ENCODE assay signal across 9 cellular contexts in genomic region chr16:11916524-11917285, GRCh38. TPM values are rescaled to one million over a fixed set of nuclear protein-coding genes. Genes with fewer than 3 reads are reported as not detected.
DNase-seq lines count a peak whose midpoint lies in the region; ATAC-seq and TF ChIP-seq lines count a peak whose summit lies in the region.
"Had no signal": no experiment of that assay in that cellular context is flagged by ENCODE, and none has a peak within 500 bp of the region (broad histone marks: within the 10 kb centered on the region; RNA-seq: fewer than 3 reads in every experiment).

No MANE protein-coding gene starts in this region.

- H3K4me3 ChIP-seq in PC-3 (ENCODE audit: low read length) (peak overlapping the region; percentile 70), duodenal mucosa (ENCODE audit: low read depth in 1 of 2, low read length in 2 of 2) (peak overlapping the region; percentile 73 to 87)
- H3K4me3 ChIP-seq in naive thymus-derived CD4-positive, alpha-beta T cell (ENCODE audit: low read length) = peak overlapping the region; percentile 67

- no peak for ATAC-seq in activated CD8-positive, alpha-beta memory T cell treated with anti-CD3 and anti-CD28 coated beads, Interleukin-2, amount 10 ng/mL, durations not matched to agents 7 days and 5 days
- peak; percentile 66 for ATAC-seq in PC-3
- no peak for ATAC-seq in naive thymus-derived CD4-positive, alpha-beta T cell

- no peaks in the 10 kb centered on the region for H3K9me2 ChIP-seq in PC-3 (replicated peaks; ENCODE audit: low read length)

- H3K4me2 ChIP-seq in PC-3 (ENCODE audit: low read length) = peak overlapping the region; percentile 89

- TF ChIP-seq CTCF in PC-3 (conservative IDR thresholded peaks at IDR 0.05; ENCODE audit: low read depth, low read length) = no peak

- H3K9me3 Mint-ChIP-seq in activated CD8-positive, alpha-beta memory T cell treated with anti-CD3 and anti-CD28 coated beads, Interleukin-2, amount 10 ng/mL, durations not matched to agents 7 days and 5 days (ENCODE audit: low read depth) = no peaks in the 10 kb centered on the region
- peaks cover 0 to 8% (median 0%) of the 10 kb centered on the region in 11 donors for H3K9me3 Mint-ChIP-seq in naive thymus-derived CD4-positive, alpha-beta T cell

- H4K20me1 ChIP-seq in PC-3 (ENCODE audit: low read length) = peaks cover 26% of the 10 kb centered on the region

- H3K36me3 Mint-ChIP-seq in activated CD8-positive, alpha-beta memory T cell treated with anti-CD3 and anti-CD28 coated beads, Interleukin-2, amount 10 ng/mL, durations not matched to agents 7 days and 5 days = peaks cover 15% of the 10 kb centered on the region
- peaks cover 0 to 9% (median 0%) of the 10 kb centered on the region in 5 donors for H3K36me3 Mint-ChIP-seq in naive thymus-derived CD4-positive, alpha-beta T cell

- H3K9ac ChIP-seq in PC-3 (ENCODE audit: low read length) (peak overlapping the region; percentile 89), duodenal mucosa (ENCODE audit: low read depth in 1 of 2, low read length in 2 of 2) (peak overlapping the region; percentile 70 to 93)

- no peaks in the 10 kb centered on the region for H3K9me3 ChIP-seq in PC-3 (ENCODE audit: low read length)
- H3K9me3 ChIP-seq in duodenal mucosa (ENCODE audit: control insufficient read depth in 1 of 2, low read length in 2 of 2) = no peaks in the 10 kb centered on the region
- H3K9me3 ChIP-seq in naive thymus-derived CD4-positive, alpha-beta T cell (ENCODE audit: control insufficient read depth in 2 of 3, low read length in 3 of 3) = no peaks in the 10 kb centered on the region

- peaks cover 23% of the 10 kb centered on the region for H3K4me1 ChIP-seq in PC-3 (ENCODE audit: insufficient read depth, low read length)
- peaks cover 18 to 24% of the 10 kb centered on the region in 2 donors for H3K4me1 ChIP-seq in duodenal mucosa (ENCODE audit: control insufficient read depth in 1 of 2, insufficient read depth in 2 of 2, low read length in 2 of 2)
- peaks cover 10 to 22% of the 10 kb centered on the region in 2 donors for H3K4me1 ChIP-seq in naive thymus-derived CD4-positive, alpha-beta T cell (ENCODE audit: control insufficient read depth in 2 of 2, insufficient read depth in 2 of 2, low read length in 2 of 2)

- H3K79me2 ChIP-seq in PC-3 (ENCODE audit: low read length) = peaks cover 40% of the 10 kb centered on the region

- CTCF ChIA-PET in activated CD8-positive, alpha-beta memory T cell treated with anti-CD3 and anti-CD28 coated beads, Interleukin-2, amount 10 ng/mL, durations not matched to agents 7 days and 5 days (lab: Charles Lee) = interaction anchor here (1.6 kb wide), 1 partner anchor 119 kb away, joined by 8 read pairs; the partner anchor contains the start of gene ZC3H7A
- CTCF ChIA-PET in PC-3 (lab: Charles Lee) = interaction anchor here (0.6 to 1.2 kb wide), 3 partner anchors 60 to 151 kb away, joined by 3 to 5 read pairs (median 3); partner anchors contain the start of genes SNX29 and ZC3H7A
- CTCF ChIA-PET in naive thymus-derived CD4-positive, alpha-beta T cell (lab: Charles Lee) = interaction anchor here (0.6 kb wide), 1 partner anchor 27 kb away, joined by 3 read pairs; no protein-coding TSS in a partner anchor

- H3K27me3 ChIP-seq in PC-3 (ENCODE audit: low read length) (no peaks in the 10 kb centered on the region), duodenal mucosa (ENCODE audit: control insufficient read depth in 1 of 2, insufficient read depth in 2 of 2, low read length in 2 of 2) (no peaks in the 10 kb centered on the region)
- H3K27me3 ChIP-seq in naive thymus-derived CD4-positive, alpha-beta T cell (ENCODE audit: control insufficient read depth in 2 of 2, insufficient read depth in 2 of 2, low read length in 2 of 2) = no peaks in the 10 kb centered on the region

- POLR2A ChIA-PET in PC-3 (lab: Charles Lee; ENCODE audit: unreplicated experiment) = no interaction called here
- POLR2A ChIA-PET in naive thymus-derived CD4-positive, alpha-beta T cell (lab: Charles Lee) = interaction anchor here (0.7 to 3.4 kb wide), 10 partner anchors 60 to 562 kb away, joined by 3 to 10 read pairs (median 4); partner anchors contain the start of genes RSL1D1, SNX29 and ZC3H7A

- no peak for DNase-seq in activated CD8-positive, alpha-beta memory T cell treated with anti-CD3 and anti-CD28 coated beads, Interleukin-2, amount 10 ng/mL, durations not matched to agents 7 days and 5 days
- DNase-seq in activated CD8-positive, alpha-beta memory T cell treated with anti-CD3 and anti-CD28 coated beads, Interleukin-2, amount 50 U/mL, for 4 hours = no peak
- DNase-seq in PC-3 = peak; percentile 92
- no peak for DNase-seq in naive thymus-derived CD4-positive, alpha-beta T cell
- no peak for DNase-seq in NCI-H1105 treated with DMSO at 0.1 percent for 48 hours (lab: John Stamatoyannopoulos, UW)
- DNase-seq in MV-4-11 (lab: John Stamatoyannopoulos, UW) = no peak
- no peak for DNase-seq in cortex of kidney (lab: John Stamatoyannopoulos, UW)

- peak overlapping the region; percentile 85 for H3K4me3 Mint-ChIP-seq in activated CD8-positive, alpha-beta memory T cell treated with anti-CD3 and anti-CD28 coated beads, Interleukin-2, amount 10 ng/mL, durations not matched to agents 7 days and 5 days
- peak overlapping the region; percentile 82 to 96 (median 90) for H3K4me3 Mint-ChIP-seq in naive thymus-derived CD4-positive, alpha-beta T cell

- peaks cover 10% of the 10 kb centered on the region for H3K27me3 Mint-ChIP-seq in activated CD8-positive, alpha-beta memory T cell treated with anti-CD3 and anti-CD28 coated beads, Interleukin-2, amount 10 ng/mL, durations not matched to agents 7 days and 5 days
- H3K27me3 Mint-ChIP-seq in naive thymus-derived CD4-positive, alpha-beta T cell = peaks cover 0 to 10% (median 0%) of the 10 kb centered on the region in 5 donors

- H3K36me3 ChIP-seq in PC-3 (ENCODE audit: low read depth, low read length) = no peaks in the 10 kb centered on the region
- no peaks in the 10 kb centered on the region for H3K36me3 ChIP-seq in duodenal mucosa (ENCODE audit: control insufficient read depth in 1 of 2, insufficient read depth in 2 of 2, low read length in 2 of 2)
- H3K36me3 ChIP-seq in naive thymus-derived CD4-positive, alpha-beta T cell (ENCODE audit: control insufficient read depth in 2 of 3, insufficient read depth in 3 of 3, low read length in 3 of 3) = peaks cover 0 to 3% (median 0%) of the 10 kb centered on the region in 3 experiments

- intact Hi-C loops in PC-3 (cut with micrococcal nuclease) = loop anchor here (1.0 to 10.0 kb wide), 2 partner anchors 60 to 62 kb away; partner anchors contain the start of genes RSL1D1 and SNX29
- intact Hi-C loops in naive thymus-derived CD4-positive, alpha-beta T cell (cut with micrococcal nuclease) = loop anchor here (1.0 to 10.0 kb wide), 13 partner anchors 60 to 1174 kb away; partner anchors contain the start of genes CLEC16A (in 2 of the 2), NUBP1 (in 2 of the 2), RSL1D1 (in 2 of the 2) and SNX29 (in 2 of the 2)

- TSS peak; percentile 79 for BruUV-seq in PC-3 (replicated peaks; lab: Mats Ljungman, UMichigan)

- H3K4me1 Mint-ChIP-seq in activated CD8-positive, alpha-beta memory T cell treated with anti-CD3 and anti-CD28 coated beads, Interleukin-2, amount 10 ng/mL, durations not matched to agents 7 days and 5 days = peaks cover 28% of the 10 kb centered on the region
- H3K4me1 Mint-ChIP-seq in naive thymus-derived CD4-positive, alpha-beta T cell = peaks cover 23 to 34% (median 32%) of the 10 kb centered on the region in 7 donors

- peaks cover 3% of the 10 kb centered on the region for H3F3A ChIP-seq in PC-3 (ENCODE audit: low read length, unreplicated experiment)

- H3K27ac ChIP-seq in PC-3 (ENCODE audit: low read length) (peak overlapping the region; percentile 97), duodenal mucosa (ENCODE audit: low read depth, low read length) (peak overlapping the region; percentile 53)
- peak overlapping the region; percentile 63 for H3K27ac ChIP-seq in naive thymus-derived CD4-positive, alpha-beta T cell (ENCODE audit: low read depth, low read length)

- peak overlapping the region; percentile 92 for H3K27ac Mint-ChIP-seq in activated CD8-positive, alpha-beta memory T cell treated with anti-CD3 and anti-CD28 coated beads, Interleukin-2, amount 10 ng/mL, durations not matched to agents 7 days and 5 days
- H3K27ac Mint-ChIP-seq in naive thymus-derived CD4-positive, alpha-beta T cell = peak overlapping the region; percentile 23 to 96 (median 93)

- peak overlapping the region; percentile 87 for H2AFZ ChIP-seq in PC-3 (ENCODE audit: low read length)

RNA-seq across cellular contexts. Expression of gene GSPT1, which starts 0.9 kb away (rescaled TPM):
- total RNA-seq in activated CD8-positive, alpha-beta memory T cell treated with anti-CD3 and anti-CD28 coated beads, Interleukin-2, amount 10 ng/mL, durations not matched to agents 7 days and 5 days = 100 to 1,000 TPM; 111 to 176 TPM
- total RNA-seq in PC-3 (2014; rRNA removed) = 67.9 and 84.0 TPM in 2 replicates
- 100 to 1,000 TPM in 3 of 5 experiments, 10 to 100 TPM in 2; 92.8 to 148 (median 101) TPM for total RNA-seq in naive thymus-derived CD4-positive, alpha-beta T cell
- 10 to 100 TPM; 71.0 to 92.7 TPM for polyA plus RNA-seq in naive thymus-derived CD4-positive, alpha-beta T cell

RNA-seq across cellular contexts. Expression of gene NPIPB2, which starts 25.1 kb away (rescaled TPM):
- total RNA-seq in activated CD8-positive, alpha-beta memory T cell treated with anti-CD3 and anti-CD28 coated beads, Interleukin-2, amount 10 ng/mL, durations not matched to agents 7 days and 5 days = 10 to 100 TPM; 14.9 to 22.9 TPM
- 2.4 and 2.8 TPM in 2 replicates for total RNA-seq in PC-3 (2014; rRNA removed)
- 10 to 100 TPM; 13.7 to 31.0 (median 19.1) TPM for total RNA-seq in naive thymus-derived CD4-positive, alpha-beta T cell
- 1 to 10 TPM; 2.2 to 3.2 TPM for polyA plus RNA-seq in naive thymus-derived CD4-positive, alpha-beta T cell

RNA-seq across cellular contexts. Expression of gene TNFRSF17, which starts 48.3 kb away (rescaled TPM):
- total RNA-seq in activated CD8-positive, alpha-beta memory T cell treated with anti-CD3 and anti-CD28 coated beads, Interleukin-2, amount 10 ng/mL, durations not matched to agents 7 days and 5 days = not detected
- total RNA-seq in PC-3 (2014; rRNA removed) = not detected in 2 replicates
- total RNA-seq in naive thymus-derived CD4-positive, alpha-beta T cell = 1 to 10 TPM in 2 of 5 experiments, not detected in 3; 1.2 to 1.8 TPM
- not detected for polyA plus RNA-seq in naive thymus-derived CD4-positive, alpha-beta T cell
- total RNA-seq: myocyte had no signal

RNA-seq across cellular contexts. Expression of gene SNX29, which starts 59.8 kb away (rescaled TPM):
- 10 to 100 TPM; 13.2 to 17.9 TPM for total RNA-seq in activated CD8-positive, alpha-beta memory T cell treated with anti-CD3 and anti-CD28 coated beads, Interleukin-2, amount 10 ng/mL, durations not matched to agents 7 days and 5 days
- total RNA-seq in PC-3 (2014; rRNA removed) = 5.2 and 10.5 TPM in 2 replicates
- total RNA-seq in naive thymus-derived CD4-positive, alpha-beta T cell = 10 to 100 TPM; 20.4 to 67.5 (median 36.6) TPM
- 10 to 100 TPM; 16.2 to 17.6 TPM for polyA plus RNA-seq in naive thymus-derived CD4-positive, alpha-beta T cell
